In genomic region chr12:18502422-18502821, GRCh38 we compare ENCODE assay signal across 21 cellular contexts.
A peak's percentile ranks its signal among the peaks of the same experiment; 100 is the strongest.
DNase-seq lines count a peak whose midpoint lies in the region; ATAC-seq lines count a peak whose summit lies in the region.
"Had no signal": no experiment of that assay in that cellular context is flagged by ENCODE, and none has a peak within 500 bp of the region (broad histone marks: within the 10 kb centered on the region; RNA-seq: fewer than 3 reads in every experiment).

No MANE protein-coding gene starts in this region.

- no peak overlapping the region for H3K4me3 Mint-ChIP-seq in T-cell
- H3K4me3 Mint-ChIP-seq: brain; CD14-positive monocyte; GM23338; T-helper 1 cell treated with Interleukin-12 subunit alpha and Interleukin-12 subunit beta and Interleukin-4 antibody, amounts not matched to agents 30 μg/mL and 1 μg/mL, for 36 hours; type B pancreatic cell had no signal

- CTCF ChIA-PET in T-cell (lab: Charles Lee) = no interaction called here

- intact Hi-C loops in left colon (cut with DNase I, micrococcal nuclease) = no loop called here
- intact Hi-C loops in Right ventricle myocardium superior (cut with DNase I) = no loop called here

- no peaks in the 10 kb centered on the region for H3K36me3 Mint-ChIP-seq in T-cell
- H3K36me3 Mint-ChIP-seq: brain, CD14-positive monocyte had no signal

- POLR2A ChIA-PET in T-cell (lab: Charles Lee) = no interaction called here

- DNase-seq in HuH-7.5 (ENCODE audit: low spot score) (peak; percentile 47), NCI-H1436 (lab: John Stamatoyannopoulos, UW) (peak; percentile 82), NCI-H510A treated with DMSO at 0.1 percent for 48 hours (lab: John Stamatoyannopoulos, UW) (peak; percentile 44), left colon (no peak), Right ventricle myocardium superior (no peak), T-cell (no peak), OCI-M2 (lab: John Stamatoyannopoulos, UW; ENCODE audit: unreplicated experiment) (no peak)
- DNase-seq: activated CD4-positive, alpha-beta T cell treated with anti-CD3 and anti-CD28 coated beads for 1 hour; activated CD8-positive, alpha-beta memory T cell treated with anti-CD3 and anti-CD28 coated beads for 24 hours; activated gamma-delta T cell; activated T-cell treated with anti-CD3 and anti-CD28 coated beads, Interleukin-2, amount 50 U/mL, for 1 hour; effector CD4-positive, alpha-beta T cell; heart right ventricle; KBM-7; MM.1S; NK-92 treated with Interleukin-12 subunit alpha and Interleukin-12 subunit beta, amount 100 ng/mL, for 24 hours had no signal

- H3K27me3 Mint-ChIP-seq in T-cell = no peaks in the 10 kb centered on the region
- H3K27me3 Mint-ChIP-seq: type B pancreatic cell had no signal

- H3K27ac Mint-ChIP-seq in T-cell = no peak overlapping the region
- H3K27ac Mint-ChIP-seq: CD14-positive monocyte; GM23338; T-helper 1 cell treated with Interleukin-12 subunit alpha and Interleukin-12 subunit beta and Interleukin-4 antibody, amounts not matched to agents 30 μg/mL and 1 μg/mL, for 36 hours; type B pancreatic cell had no signal

- ATAC-seq in left colon (peak; percentile 96), Right ventricle myocardium superior (ENCODE audit: poor library complexity) (no peak), T-cell (replicated peaks in 1 of 4) (no peak)
- ATAC-seq: GM23338, heart right ventricle had no signal

- peaks cover 8 to 14% (median 8%) of the 10 kb centered on the region in 3 donors for H3K9me3 Mint-ChIP-seq in T-cell

- H3K4me1 Mint-ChIP-seq in T-cell = no peaks in the 10 kb centered on the region
- H3K4me1 Mint-ChIP-seq: CD14-positive monocyte, GM23338 had no signal

Comparison
In these comparisons a context has a peak if more than half of its experiments do, and no peak if none do; other contexts are left out.
1. DNase-seq: peak in HuH-7.5 (single experiment), NCI-H1436 (single experiment) and NCI-H510A treated with DMSO at 0.1 percent for 48 hours (single experiment); none in left colon (0 of 2), Right ventricle myocardium superior (single experiment), T-cell (0 of 34) and OCI-M2 (single experiment).